In the genomic region with DNA sequence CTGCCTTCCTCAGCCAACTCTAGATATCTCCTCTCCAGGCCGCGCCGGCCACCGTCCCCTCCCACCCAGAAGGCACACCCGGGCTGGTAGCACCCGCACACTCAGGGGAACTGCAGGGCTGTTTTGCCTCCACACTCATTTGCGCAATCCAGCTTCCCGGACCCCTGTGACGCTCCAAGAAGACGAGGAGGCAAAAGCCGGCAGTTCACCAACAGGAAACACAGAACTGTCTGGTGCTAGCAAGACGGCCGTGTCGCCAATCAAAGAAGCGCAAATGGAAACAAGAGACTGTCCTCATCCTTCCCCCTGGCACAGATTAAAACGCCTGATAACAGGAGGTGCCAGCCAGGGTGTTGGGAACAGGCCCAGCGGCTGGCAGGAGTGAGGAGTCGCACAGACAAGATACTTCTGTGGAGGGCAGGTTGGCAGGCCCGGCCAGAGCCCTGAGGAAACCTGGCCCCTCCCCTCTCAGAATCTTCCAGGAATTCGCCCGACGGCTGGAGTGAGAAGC, we compare ENCODE assay signal across 12 cellular contexts. TPM values are rescaled to one million over a fixed set of nuclear protein-coding genes. Genes with fewer than 3 reads are reported as not detected.
DNase-seq lines count a peak whose midpoint lies in the region; ATAC-seq and TF ChIP-seq lines count a peak whose summit lies in the region.
"Had no signal": no experiment of that assay in that cellular context is flagged by ENCODE, and none has a peak within 500 bp of the region (broad histone marks: within the 10 kb centered on the region; RNA-seq: fewer than 3 reads in every experiment).

No MANE protein-coding gene starts in this region.

- no peak overlapping the region for H3K4me2 ChIP-seq in neural progenitor cell

- H3K27me3 Mint-ChIP-seq in CD14-positive monocyte (ENCODE audit: low read depth in 3 of 3) (no peaks in the 10 kb centered on the region), neural progenitor cell (ENCODE audit: insufficient read depth, low read depth) (peaks cover 5% of the 10 kb centered on the region), WTC11 (ENCODE audit: low read depth) (no peaks in the 10 kb centered on the region)
- H3K27me3 Mint-ChIP-seq: CD8-positive, alpha-beta memory T cell had no signal

- H3K9me3 Mint-ChIP-seq in CD14-positive monocyte (no peaks in the 10 kb centered on the region), neural progenitor cell (no peaks in the 10 kb centered on the region), WTC11 (no peaks in the 10 kb centered on the region)
- H3K9me3 Mint-ChIP-seq: CD8-positive, alpha-beta memory T cell had no signal

- H3K36me3 Mint-ChIP-seq in CD14-positive monocyte, result peaks cover 10 to 37% of the 10 kb centered on the region in 2 donors
- no peaks in the 10 kb centered on the region for H3K36me3 Mint-ChIP-seq in neural progenitor cell
- no peaks in the 10 kb centered on the region for H3K36me3 Mint-ChIP-seq in WTC11

- peak; percentile 87 for DNase-seq in CD14-positive monocyte (ENCODE audit: low spot score)
- peak; percentile 91 for DNase-seq in MV-4-11 (lab: John Stamatoyannopoulos, UW)
- DNase-seq in caudate nucleus (lab: John Stamatoyannopoulos, UW), result peak in 6 of 61 donors; percentile 4 to 46 (median 19)
- no peak for DNase-seq in neural progenitor cell (ENCODE audit: low spot score)
- DNase-seq in dedifferentiated amniotic fluid mesenchymal stem cell (ENCODE audit: extremely low spot score), result no peak
- DNase-seq in HuH-7.5 (ENCODE audit: low spot score), result no peak
- DNase-seq in WTC11 (ENCODE audit: low spot score), result no peak
- DNase-seq in AML-193 (lab: John Stamatoyannopoulos, UW), result no peak
- DNase-seq: activated naive CD4-positive, alpha-beta T cell treated with Interleukin-2 at 50 U/mL for 16 hours; CD8-positive, alpha-beta memory T cell; NCI-H2081 treated with DMSO at 0.1 percent for 48 hours had no signal

- no peaks in the 10 kb centered on the region for H3K27me3 ChIP-seq in neural progenitor cell

- no peak overlapping the region for H3K4me3 ChIP-seq in neural progenitor cell

- no peaks in the 10 kb centered on the region for H3K9me3 ChIP-seq in neural progenitor cell (ENCODE audit: low read depth)

- no peak for TF ChIP-seq CTCF in CD14-positive monocyte (IDR thresholded peaks at IDR 0.05)
- TF ChIP-seq CTCF in neural progenitor cell (IDR thresholded peaks at IDR 0.05), result no peak
- no peak for TF ChIP-seq CTCF in WTC11 (IDR thresholded peaks at IDR 0.05)

- no peaks in the 10 kb centered on the region for H4K20me1 ChIP-seq in neural progenitor cell (ENCODE audit: low read depth)

- H3F3A ChIP-seq in neural progenitor cell (ENCODE audit: low read depth), result no peaks in the 10 kb centered on the region

- H3K4me1 Mint-ChIP-seq in CD14-positive monocyte (peaks cover 27% of the 10 kb centered on the region), neural progenitor cell (peaks cover 8% of the 10 kb centered on the region), WTC11 (peaks cover 5% of the 10 kb centered on the region; the same call in 1 of the 2 replicates)
- H3K4me1 Mint-ChIP-seq: CD8-positive, alpha-beta memory T cell had no signal

- peak overlapping the region; percentile 70 to 83 for H3K4me3 Mint-ChIP-seq in CD14-positive monocyte
- no peak overlapping the region for H3K4me3 Mint-ChIP-seq in neural progenitor cell
- no peak overlapping the region for H3K4me3 Mint-ChIP-seq in WTC11
- H3K4me3 Mint-ChIP-seq: CD8-positive, alpha-beta memory T cell had no signal

- no peaks in the 10 kb centered on the region for H3K4me1 ChIP-seq in neural progenitor cell

- no peaks in the 10 kb centered on the region for H3K36me3 ChIP-seq in neural progenitor cell

- intact Hi-C loops in CD14-positive monocyte (cut with micrococcal nuclease), result no loop called here

- no peaks in the 10 kb centered on the region for H3K79me2 ChIP-seq in neural progenitor cell (ENCODE audit: low read depth)

- H3K9ac ChIP-seq in neural progenitor cell, result no peak overlapping the region

- CTCF ChIA-PET in WTC11 (lab: Charles Lee), result interaction anchor here (1.4 to 9.6 kb wide), 2 partner anchors 7 to 14 kb away, joined by 5 to 103 read pairs; no protein-coding TSS in a partner anchor

- H3K27ac Mint-ChIP-seq in CD14-positive monocyte (peak overlapping the region; percentile 87 to 97 (median 94)), neural progenitor cell (peak overlapping the region; percentile 31), WTC11 (no peak overlapping the region)

- no peak overlapping the region for H2AFZ ChIP-seq in neural progenitor cell (replicated peaks)

- POLR2A ChIA-PET in WTC11 (lab: Charles Lee), result no interaction called here

- peak overlapping the region; percentile 26 for H3K27ac ChIP-seq in caudate nucleus (ENCODE audit: low read depth, low read length)
- no peak overlapping the region for H3K27ac ChIP-seq in neural progenitor cell

- no peak for ATAC-seq in WTC11

TF ChIP-seq in WTC11, 78 proteins besides CTCF, POLR2A, EP300 and RAD21:
- TF ChIP-seq, protein P1, sequence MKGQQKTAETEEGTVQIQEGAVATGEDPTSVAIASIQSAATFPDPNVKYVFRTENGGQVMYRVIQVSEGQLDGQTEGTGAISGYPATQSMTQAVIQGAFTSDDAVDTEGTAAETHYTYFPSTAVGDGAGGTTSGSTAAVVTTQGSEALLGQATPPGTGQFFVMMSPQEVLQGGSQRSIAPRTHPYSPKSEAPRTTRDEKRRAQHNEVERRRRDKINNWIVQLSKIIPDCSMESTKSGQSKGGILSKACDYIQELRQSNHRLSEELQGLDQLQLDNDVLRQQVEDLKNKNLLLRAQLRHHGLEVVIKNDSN (CRISPR knock-in tag; IDR thresholded peaks at IDR 0.05), result no peak
- TF ChIP-seq, protein P2, sequence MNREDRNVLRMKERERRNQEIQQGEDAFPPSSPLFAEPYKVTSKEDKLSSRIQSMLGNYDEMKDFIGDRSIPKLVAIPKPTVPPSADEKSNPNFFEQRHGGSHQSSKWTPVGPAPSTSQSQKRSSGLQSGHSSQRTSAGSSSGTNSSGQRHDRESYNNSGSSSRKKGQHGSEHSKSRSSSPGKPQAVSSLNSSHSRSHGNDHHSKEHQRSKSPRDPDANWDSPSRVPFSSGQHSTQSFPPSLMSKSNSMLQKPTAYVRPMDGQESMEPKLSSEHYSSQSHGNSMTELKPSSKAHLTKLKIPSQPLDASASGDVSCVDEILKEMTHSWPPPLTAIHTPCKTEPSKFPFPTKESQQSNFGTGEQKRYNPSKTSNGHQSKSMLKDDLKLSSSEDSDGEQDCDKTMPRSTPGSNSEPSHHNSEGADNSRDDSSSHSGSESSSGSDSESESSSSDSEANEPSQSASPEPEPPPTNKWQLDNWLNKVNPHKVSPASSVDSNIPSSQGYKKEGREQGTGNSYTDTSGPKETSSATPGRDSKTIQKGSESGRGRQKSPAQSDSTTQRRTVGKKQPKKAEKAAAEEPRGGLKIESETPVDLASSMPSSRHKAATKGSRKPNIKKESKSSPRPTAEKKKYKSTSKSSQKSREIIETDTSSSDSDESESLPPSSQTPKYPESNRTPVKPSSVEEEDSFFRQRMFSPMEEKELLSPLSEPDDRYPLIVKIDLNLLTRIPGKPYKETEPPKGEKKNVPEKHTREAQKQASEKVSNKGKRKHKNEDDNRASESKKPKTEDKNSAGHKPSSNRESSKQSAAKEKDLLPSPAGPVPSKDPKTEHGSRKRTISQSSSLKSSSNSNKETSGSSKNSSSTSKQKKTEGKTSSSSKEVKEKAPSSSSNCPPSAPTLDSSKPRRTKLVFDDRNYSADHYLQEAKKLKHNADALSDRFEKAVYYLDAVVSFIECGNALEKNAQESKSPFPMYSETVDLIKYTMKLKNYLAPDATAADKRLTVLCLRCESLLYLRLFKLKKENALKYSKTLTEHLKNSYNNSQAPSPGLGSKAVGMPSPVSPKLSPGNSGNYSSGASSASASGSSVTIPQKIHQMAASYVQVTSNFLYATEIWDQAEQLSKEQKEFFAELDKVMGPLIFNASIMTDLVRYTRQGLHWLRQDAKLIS (CRISPR knock-in tag; IDR thresholded peaks at IDR 0.05; ENCODE audit: borderline replicate concordance), result no peak
- TF ChIP-seq, protein P3, sequence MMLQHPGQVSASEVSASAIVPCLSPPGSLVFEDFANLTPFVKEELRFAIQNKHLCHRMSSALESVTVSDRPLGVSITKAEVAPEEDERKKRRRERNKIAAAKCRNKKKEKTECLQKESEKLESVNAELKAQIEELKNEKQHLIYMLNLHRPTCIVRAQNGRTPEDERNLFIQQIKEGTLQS (CRISPR knock-in tag; conservative IDR thresholded peaks at IDR 0.05), result no peak
- no peak for TF ChIP-seq RORB (CRISPR knock-in tag; IDR thresholded peaks at IDR 0.05)
- TF ChIP-seq ZBTB21 (CRISPR knock-in tag; IDR thresholded peaks at IDR 0.05; ENCODE audit: borderline replicate concordance), result no peak
- no peak for TF ChIP-seq ATF1 (CRISPR knock-in tag; IDR thresholded peaks at IDR 0.05)
- TF ChIP-seq GRHL2 (CRISPR knock-in tag; IDR thresholded peaks at IDR 0.05; ENCODE audit: insufficient replicate concordance, severe bottlenecking), result no peak
- no peak for TF ChIP-seq MXD4 (CRISPR knock-in tag; IDR thresholded peaks at IDR 0.05; ENCODE audit: borderline replicate concordance)
- no peak for TF ChIP-seq NFYB (CRISPR knock-in tag; conservative IDR thresholded peaks at IDR 0.05; ENCODE audit: low read depth)
- TF ChIP-seq ZNF423 (CRISPR knock-in tag; IDR thresholded peaks at IDR 0.05), result no peak
TF ChIP-seq in WTC11: peak in this region for 0.

RNA-seq across cellular contexts. Expression of a gene that starts 7.8 kb away (rescaled TPM):
- 100 to 1,000 TPM; 116 to 139 TPM for polyA plus RNA-seq in CD14-positive monocyte
- total RNA-seq in neural progenitor cell (ENCODE audit: low replicate concordance) (2.4 and 3.4 TPM in 2 replicates), WTC11 (2021) (40.2 to 42.2 TPM (median 41.2 TPM) in 3 replicates)

RNA-seq across cellular contexts. Expression of a gene that starts 16.8 kb away (rescaled TPM):
- polyA plus RNA-seq in CD14-positive monocyte, result 1 to 10 TPM; 2.2 to 2.8 TPM
- total RNA-seq in neural progenitor cell (ENCODE audit: low replicate concordance), result 16.5 and 47.4 TPM in 2 replicates
- total RNA-seq in WTC11 (2021), result 54.6 to 64.9 TPM (median 62.8 TPM) in 3 replicates

RNA-seq across cellular contexts. Expression of a gene that starts 32.9 kb away (rescaled TPM):
- polyA plus RNA-seq in CD14-positive monocyte, result under 1 TPM in 1 of 2 donors, not detected in 1; 0.10 TPM
- total RNA-seq in neural progenitor cell (ENCODE audit: low replicate concordance) (11.8 and 52.8 TPM in 2 replicates), WTC11 (2021) (45.4 to 49.8 TPM (median 48.9 TPM) in 3 replicates)
- total RNA-seq: CD8-positive, alpha-beta memory T cell; RPMI7951 had no signal
- polyA plus RNA-seq: CD8-positive, alpha-beta memory T cell had no signal

Comparison
In these comparisons a context has a peak if more than half of its experiments do, and no peak if none do; other contexts are left out.
1. DNase-seq: peak in CD14-positive monocyte (single experiment) and MV-4-11 (single experiment); none in neural progenitor cell (single experiment), dedifferentiated amniotic fluid mesenchymal stem cell (single experiment), HuH-7.5 (single experiment), WTC11 (single experiment) and AML-193 (0 of 2).
2. H3K4me3 Mint-ChIP-seq: peak in CD14-positive monocyte (2 of 2); none in neural progenitor cell (single experiment) and WTC11 (single experiment).